In the genomic region with DNA sequence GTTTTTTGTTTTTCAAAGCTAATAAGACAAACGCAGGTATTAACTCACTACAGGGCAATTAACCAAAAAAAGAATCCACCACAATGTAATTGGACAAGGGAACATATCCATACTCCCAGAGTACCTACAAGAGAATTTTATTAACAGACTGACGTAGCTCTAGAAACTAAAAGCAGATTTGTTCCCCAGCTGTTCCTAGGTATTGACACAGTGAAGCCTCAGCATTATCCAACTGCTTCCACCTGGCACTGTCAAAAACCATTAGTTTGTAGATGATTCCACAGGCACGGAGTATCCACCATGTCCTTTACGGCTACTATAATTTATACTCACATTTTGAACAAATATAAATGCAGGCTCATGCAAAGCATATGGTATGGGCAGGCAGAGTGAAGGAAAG, we compare ENCODE assay signal across 21 cellular contexts. TPM values are rescaled to one million over a fixed set of nuclear protein-coding genes. Genes with fewer than 3 reads are reported as not detected.
"Had no signal": no experiment of that assay in that cellular context is flagged by ENCODE, and none has a peak within 500 bp of the region (broad histone marks: within the 10 kb centered on the region; RNA-seq: fewer than 3 reads in every experiment).

No MANE protein-coding gene starts in this region.

- DNase-seq: activated CD4-positive, alpha-beta T cell treated with anti-CD3 and anti-CD28 coated beads for 36 hours; activated CD4-positive, alpha-beta T cell treated with anti-CD3 and anti-CD28 coated beads, Interleukin-2, amount 50 U/mL, for 48 hours; activated T-cell treated with anti-CD3 and anti-CD28 coated beads for 4 hours; dermis blood vessel endothelial cell; effector memory CD4-positive, alpha-beta T cell; kidney; midbrain; nephron progenitor cell; occipital lobe; stimulated activated CD8-positive, alpha-beta memory T cell treated with anti-CD3 and anti-CD28 coated beads, Interleukin-4, amount 100 ng/mL, for 48 hours; stimulated activated naive CD4-positive, alpha-beta T cell; T-helper 2 cell; tibial artery had no signal

- FAIRE-seq: bronchial epithelial cell, frontal cortex, kidney, urothelium cell line had no signal

- H3K36me3 ChIP-seq: tibial artery had no signal

- H3K36me3 Mint-ChIP-seq: activated naive CD8-positive, alpha-beta T cell had no signal

- H3K4me1 Mint-ChIP-seq: activated CD4-positive, alpha-beta T cell treated with anti-CD3 and anti-CD28 coated beads for 36 hours had no signal

- ATAC-seq: activated CD4-positive, alpha-beta T cell treated with anti-CD3 and anti-CD28 coated beads for 36 hours; left lobe of liver had no signal

- H3K27ac ChIP-seq: epithelial cell of prostate, tibial artery had no signal

- H3K27me3 ChIP-seq: tibial artery had no signal

- H3K27ac Mint-ChIP-seq: activated CD4-positive, alpha-beta T cell treated with anti-CD3 and anti-CD28 coated beads for 36 hours; activated naive CD8-positive, alpha-beta T cell; activated T-helper 1 cell treated with anti-CD3 and anti-CD28 coated beads, Interleukin-12 subunit alpha, Interleukin-12 subunit beta, Interleukin-2, Interleukin-4 antibody, amounts not matched to agents 30 ng/mL and 10 ng/mL and 1 ng/mL, durations not matched to agents 14 hours and 24 hours and 36 hours; nephron progenitor cell had no signal

- H3K9me3 Mint-ChIP-seq: activated T-helper 1 cell treated with anti-CD3 and anti-CD28 coated beads, Interleukin-12 subunit alpha, Interleukin-12 subunit beta, Interleukin-2, Interleukin-4 antibody, amounts not matched to agents 30 ng/mL and 10 ng/mL and 1 ng/mL, durations not matched to agents 14 hours and 24 hours and 36 hours; nephron progenitor cell had no signal

- H3K9me3 ChIP-seq: tibial artery had no signal

- H3K4me3 Mint-ChIP-seq: activated CD4-positive, alpha-beta T cell treated with anti-CD3 and anti-CD28 coated beads for 36 hours; activated naive CD8-positive, alpha-beta T cell; activated T-helper 1 cell treated with anti-CD3 and anti-CD28 coated beads, Interleukin-12 subunit alpha, Interleukin-12 subunit beta, Interleukin-2, Interleukin-4 antibody, amounts not matched to agents 30 ng/mL and 10 ng/mL and 1 ng/mL, durations not matched to agents 14 hours and 24 hours and 36 hours; nephron progenitor cell had no signal

- H3K4me3 ChIP-seq: lung, tibial artery had no signal

RNA-seq across cellular contexts. Expression of a gene that starts 22.3 kb away (rescaled TPM):
- total RNA-seq: activated T-helper 1 cell treated with anti-CD3 and anti-CD28 coated beads, Interleukin-12 subunit alpha, Interleukin-12 subunit beta, Interleukin-2, Interleukin-4 antibody, amounts not matched to agents 30 ng/mL and 10 ng/mL and 1 ng/mL, durations not matched to agents 14 hours and 24 hours and 36 hours had no signal
